In the genomic region with DNA sequence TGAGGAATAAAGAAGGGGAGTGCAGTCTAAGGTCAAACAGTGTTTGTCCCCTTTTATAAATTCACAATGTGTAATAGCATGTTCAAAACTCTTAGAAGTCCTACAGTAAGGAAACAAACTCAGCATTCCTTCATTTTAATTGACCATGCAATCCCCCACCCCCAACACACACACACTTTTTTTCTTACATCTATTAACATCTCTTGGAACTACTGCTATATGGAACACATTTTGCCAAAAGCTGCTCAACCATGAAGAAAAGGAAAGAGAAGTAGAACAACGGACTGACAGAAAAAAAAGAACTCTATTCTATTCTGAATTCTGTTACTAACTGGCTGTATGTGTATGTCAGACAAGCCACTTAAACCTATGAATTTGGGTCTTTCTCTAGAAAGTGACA, we compare ENCODE assay signal across 16 cellular contexts.
"Had no signal": no experiment of that assay in that cellular context is flagged by ENCODE, and none has a peak within 500 bp of the region (broad histone marks: within the 10 kb centered on the region; RNA-seq: fewer than 3 reads in every experiment).

No MANE protein-coding gene starts in this region.

- H3K4me3 Mint-ChIP-seq: activated CD4-positive, alpha-beta memory T cell treated with anti-CD3 and anti-CD28 coated beads for 36 hours; central memory CD8-positive, alpha-beta T cell; nephron progenitor cell; stimulated activated effector memory CD8-positive, alpha-beta T cell treated with anti-CD3 and anti-CD28 coated beads, Interleukin-12 subunit alpha, Interleukin-12 subunit beta, amount 100 ng/mL, for 72 hours had no signal

- H3K27me3 Mint-ChIP-seq: activated CD4-positive, alpha-beta memory T cell treated with anti-CD3 and anti-CD28 coated beads for 36 hours; central memory CD8-positive, alpha-beta T cell had no signal

- H3K27ac Mint-ChIP-seq: activated CD4-positive, alpha-beta memory T cell treated with anti-CD3 and anti-CD28 coated beads for 36 hours; nephron progenitor cell; stimulated activated effector memory CD8-positive, alpha-beta T cell treated with anti-CD3 and anti-CD28 coated beads, Interleukin-12 subunit alpha, Interleukin-12 subunit beta, amount 100 ng/mL, for 72 hours had no signal

- H3K4me3 ChIP-seq: body of pancreas, gastrocnemius medialis, hepatocyte, lung, skin epidermis had no signal

- H3K27me3 ChIP-seq: body of pancreas, gastrocnemius medialis, hepatocyte had no signal

- H3K9me3 Mint-ChIP-seq: activated CD4-positive, alpha-beta memory T cell treated with anti-CD3 and anti-CD28 coated beads for 36 hours; central memory CD8-positive, alpha-beta T cell; nephron progenitor cell; stimulated activated effector memory CD8-positive, alpha-beta T cell treated with anti-CD3 and anti-CD28 coated beads, Interleukin-12 subunit alpha, Interleukin-12 subunit beta, amount 100 ng/mL, for 72 hours had no signal

- H3K27ac ChIP-seq: gastrocnemius medialis, hepatocyte, skin epidermis had no signal

- H3K9me3 ChIP-seq: body of pancreas, gastrocnemius medialis had no signal

- DNase-seq: activated CD4-positive, alpha-beta memory T cell treated with anti-CD3 and anti-CD28 coated beads for 36 hours; activated naive CD4-positive, alpha-beta T cell; body of pancreas; cortex of kidney; effector CD8-positive, alpha-beta T cell; gastrocnemius medialis; left cardiac atrium; nephron progenitor cell; substantia nigra; T1000; trophoblast cell had no signal
